In the genomic region with DNA sequence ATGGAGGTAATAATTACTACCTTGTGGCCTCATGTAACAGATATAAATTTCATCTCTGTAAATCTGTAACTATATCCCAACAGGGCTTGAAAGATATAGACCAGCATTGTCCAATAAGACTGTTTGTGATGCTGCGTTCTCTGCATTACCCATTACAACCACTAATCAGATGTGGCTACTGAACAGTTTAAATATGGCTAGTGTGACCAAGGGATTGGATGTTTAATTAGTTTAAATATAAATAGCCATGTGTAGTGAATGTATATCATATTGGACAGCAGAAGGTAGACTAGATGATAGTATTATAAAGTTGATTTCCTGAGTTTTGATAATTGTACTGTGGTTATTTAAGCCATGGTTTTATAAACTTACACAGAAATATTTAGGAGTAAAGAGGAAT, we compare ENCODE assay signal across 1 cellular context.
TF ChIP-seq lines count a peak whose summit lies in the region.

No MANE protein-coding gene starts in this region.

TF ChIP-seq in liver, 16 proteins besides CTCF, POLR2A, EP300 and RAD21 (continued from another document):
- TF ChIP-seq, protein P1, sequence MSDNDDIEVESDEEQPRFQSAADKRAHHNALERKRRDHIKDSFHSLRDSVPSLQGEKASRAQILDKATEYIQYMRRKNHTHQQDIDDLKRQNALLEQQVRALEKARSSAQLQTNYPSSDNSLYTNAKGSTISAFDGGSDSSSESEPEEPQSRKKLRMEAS (IDR thresholded peaks at IDR 0.05), result no peak
- TF ChIP-seq HNF4G (IDR thresholded peaks at IDR 0.05) (no peak), GABPA (IDR thresholded peaks at IDR 0.05 in 1 of 2, conservative IDR thresholded peaks at IDR 0.05 in 1 of 2) (no peak), SP1 (IDR thresholded peaks at IDR 0.05) (no peak), FOXA2 (IDR thresholded peaks at IDR 0.05) (no peak), FOXA1 (IDR thresholded peaks at IDR 0.05) (no peak), NR2F2 (IDR thresholded peaks at IDR 0.05) (no peak), TAF1 (conservative IDR thresholded peaks at IDR 0.05) (no peak), YY1 (IDR thresholded peaks at IDR 0.05) (no peak), JUND (IDR thresholded peaks at IDR 0.05) (no peak)
- TF ChIP-seq, protein P2, sequence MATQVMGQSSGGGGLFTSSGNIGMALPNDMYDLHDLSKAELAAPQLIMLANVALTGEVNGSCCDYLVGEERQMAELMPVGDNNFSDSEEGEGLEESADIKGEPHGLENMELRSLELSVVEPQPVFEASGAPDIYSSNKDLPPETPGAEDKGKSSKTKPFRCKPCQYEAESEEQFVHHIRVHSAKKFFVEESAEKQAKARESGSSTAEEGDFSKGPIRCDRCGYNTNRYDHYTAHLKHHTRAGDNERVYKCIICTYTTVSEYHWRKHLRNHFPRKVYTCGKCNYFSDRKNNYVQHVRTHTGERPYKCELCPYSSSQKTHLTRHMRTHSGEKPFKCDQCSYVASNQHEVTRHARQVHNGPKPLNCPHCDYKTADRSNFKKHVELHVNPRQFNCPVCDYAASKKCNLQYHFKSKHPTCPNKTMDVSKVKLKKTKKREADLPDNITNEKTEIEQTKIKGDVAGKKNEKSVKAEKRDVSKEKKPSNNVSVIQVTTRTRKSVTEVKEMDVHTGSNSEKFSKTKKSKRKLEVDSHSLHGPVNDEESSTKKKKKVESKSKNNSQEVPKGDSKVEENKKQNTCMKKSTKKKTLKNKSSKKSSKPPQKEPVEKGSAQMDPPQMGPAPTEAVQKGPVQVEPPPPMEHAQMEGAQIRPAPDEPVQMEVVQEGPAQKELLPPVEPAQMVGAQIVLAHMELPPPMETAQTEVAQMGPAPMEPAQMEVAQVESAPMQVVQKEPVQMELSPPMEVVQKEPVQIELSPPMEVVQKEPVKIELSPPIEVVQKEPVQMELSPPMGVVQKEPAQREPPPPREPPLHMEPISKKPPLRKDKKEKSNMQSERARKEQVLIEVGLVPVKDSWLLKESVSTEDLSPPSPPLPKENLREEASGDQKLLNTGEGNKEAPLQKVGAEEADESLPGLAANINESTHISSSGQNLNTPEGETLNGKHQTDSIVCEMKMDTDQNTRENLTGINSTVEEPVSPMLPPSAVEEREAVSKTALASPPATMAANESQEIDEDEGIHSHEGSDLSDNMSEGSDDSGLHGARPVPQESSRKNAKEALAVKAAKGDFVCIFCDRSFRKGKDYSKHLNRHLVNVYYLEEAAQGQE (IDR thresholded peaks at IDR 0.05), result no peak
- TF ChIP-seq, protein P3, sequence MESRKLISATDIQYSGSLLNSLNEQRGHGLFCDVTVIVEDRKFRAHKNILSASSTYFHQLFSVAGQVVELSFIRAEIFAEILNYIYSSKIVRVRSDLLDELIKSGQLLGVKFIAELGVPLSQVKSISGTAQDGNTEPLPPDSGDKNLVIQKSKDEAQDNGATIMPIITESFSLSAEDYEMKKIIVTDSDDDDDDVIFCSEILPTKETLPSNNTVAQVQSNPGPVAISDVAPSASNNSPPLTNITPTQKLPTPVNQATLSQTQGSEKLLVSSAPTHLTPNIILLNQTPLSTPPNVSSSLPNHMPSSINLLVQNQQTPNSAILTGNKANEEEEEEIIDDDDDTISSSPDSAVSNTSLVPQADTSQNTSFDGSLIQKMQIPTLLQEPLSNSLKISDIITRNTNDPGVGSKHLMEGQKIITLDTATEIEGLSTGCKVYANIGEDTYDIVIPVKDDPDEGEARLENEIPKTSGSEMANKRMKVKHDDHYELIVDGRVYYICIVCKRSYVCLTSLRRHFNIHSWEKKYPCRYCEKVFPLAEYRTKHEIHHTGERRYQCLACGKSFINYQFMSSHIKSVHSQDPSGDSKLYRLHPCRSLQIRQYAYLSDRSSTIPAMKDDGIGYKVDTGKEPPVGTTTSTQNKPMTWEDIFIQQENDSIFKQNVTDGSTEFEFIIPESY (IDR thresholded peaks at IDR 0.05), result no peak
TF ChIP-seq in liver: peak in this region for 0.
